Comparison of ENCODE assay signal across 8 cellular contexts in the genomic region with DNA sequence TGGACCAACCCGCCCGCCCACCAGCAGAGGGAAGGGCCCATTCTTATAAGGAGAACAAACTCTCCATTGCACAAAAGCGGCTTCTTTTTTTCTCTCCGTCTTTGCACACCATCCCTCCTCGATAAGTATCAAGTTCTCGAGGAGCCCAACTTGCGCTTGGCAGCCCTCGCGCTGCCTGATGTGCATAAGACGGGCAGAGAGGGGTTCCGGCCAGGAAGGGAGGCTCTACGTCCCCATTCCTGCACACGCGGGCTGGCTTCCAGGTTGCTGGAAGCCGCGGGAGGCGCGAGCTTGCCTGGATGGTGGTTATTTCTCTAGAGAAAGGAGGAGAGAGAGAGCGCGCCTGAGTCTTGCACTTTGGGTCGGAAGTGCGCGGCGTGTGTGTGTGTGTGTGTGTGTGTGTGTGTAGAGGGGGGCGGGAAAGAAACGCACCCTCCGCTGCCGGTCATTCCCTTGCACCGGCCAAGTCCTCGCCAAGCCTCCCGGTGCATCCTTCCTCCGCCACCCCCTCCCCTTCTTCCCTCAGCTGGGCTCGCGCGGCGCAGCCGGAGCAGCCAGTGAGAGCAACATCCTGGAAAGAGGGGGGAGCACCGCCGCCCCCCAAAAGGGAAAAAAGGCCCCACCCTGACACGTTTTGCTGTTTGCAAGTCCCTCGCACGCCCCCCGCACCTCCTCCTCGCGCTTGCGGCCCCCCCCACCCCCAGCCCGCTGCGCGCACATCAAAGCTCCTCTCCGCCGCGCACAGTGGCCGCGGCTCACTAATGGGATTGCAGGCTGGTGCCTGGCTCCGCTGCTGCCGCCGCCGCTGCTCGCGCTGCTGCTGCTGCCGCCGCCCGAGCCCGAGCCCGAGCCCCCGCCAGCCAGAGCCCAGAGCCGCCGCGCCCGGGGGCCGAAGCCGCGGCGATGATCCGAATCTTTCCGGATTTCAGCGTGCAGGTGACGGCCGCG. TPM values are rescaled to one million over a fixed set of nuclear protein-coding genes. Genes with fewer than 3 reads are reported as not detected.
DNase-seq lines count a peak whose midpoint lies in the region; ATAC-seq and TF ChIP-seq lines count a peak whose summit lies in the region.

No MANE protein-coding gene starts in this region.

- TF ChIP-seq CTCF in gastroesophageal sphincter (IDR thresholded peaks at IDR 0.05) (no peak), omental fat pad (IDR thresholded peaks at IDR 0.05) (no peak)

- peaks cover 32% of the 10 kb centered on the region for H3K27me3 ChIP-seq in gastroesophageal sphincter

- no peaks in the 10 kb centered on the region for H3K36me3 ChIP-seq in gastroesophageal sphincter

- peaks cover 0 to 55% (median 14%) of the 10 kb centered on the region in 3 donors for H3K4me1 ChIP-seq in gastroesophageal sphincter

- no peak overlapping the region for H3K27ac Mint-ChIP-seq in activated CD4-positive, alpha-beta T cell treated with anti-CD3 and anti-CD28 coated beads for 36 hours

- CTCF ChIA-PET in activated CD4-positive, alpha-beta T cell treated with anti-CD3 and anti-CD28 coated beads for 36 hours (lab: Charles Lee): no interaction called here

- no peaks in the 10 kb centered on the region for H3K9me3 Mint-ChIP-seq in activated CD4-positive, alpha-beta T cell treated with anti-CD3 and anti-CD28 coated beads for 36 hours (ENCODE audit: low read depth)

- no peak overlapping the region for H3K4me3 Mint-ChIP-seq in activated CD4-positive, alpha-beta T cell treated with anti-CD3 and anti-CD28 coated beads for 36 hours

- TF ChIP-seq EP300 in gastroesophageal sphincter (IDR thresholded peaks at IDR 0.05): no peak

- TF ChIP-seq POLR2A in gastroesophageal sphincter (IDR thresholded peaks at IDR 0.05): no peak

- no peak for ATAC-seq in activated CD4-positive, alpha-beta T cell treated with anti-CD3 and anti-CD28 coated beads for 36 hours
- ATAC-seq in gastroesophageal sphincter (no peak), omental fat pad (ENCODE audit: low FRiP score) (peak; percentile 39), HG03521 (IDR thresholded peaks at IDR 0.05; ENCODE audit: unreplicated experiment) (no peak)

- WGBS in gastroesophageal sphincter (ENCODE audit: low coverage in 1 of 2), 2 donors: 0% methylated on average over 6 to 10 of the region's 80 CpGs

- peak overlapping the region; percentile 55 to 68 for H3K4me3 ChIP-seq in gastroesophageal sphincter

- no peaks in the 10 kb centered on the region for H3K9me3 ChIP-seq in gastroesophageal sphincter

- H3K36me3 Mint-ChIP-seq in activated CD4-positive, alpha-beta T cell treated with anti-CD3 and anti-CD28 coated beads for 36 hours (ENCODE audit: low read depth): no peaks in the 10 kb centered on the region

- peaks cover 12% of the 10 kb centered on the region for H3K4me1 Mint-ChIP-seq in activated CD4-positive, alpha-beta T cell treated with anti-CD3 and anti-CD28 coated beads for 36 hours

- H3K27ac ChIP-seq in gastroesophageal sphincter: peak overlapping the region in 3 of 4 donors; percentile 64 to 71 (median 66)

- H3K27me3 Mint-ChIP-seq in activated CD4-positive, alpha-beta T cell treated with anti-CD3 and anti-CD28 coated beads for 36 hours: peaks cover 45% of the 10 kb centered on the region

- DNase-seq in activated CD4-positive, alpha-beta T cell treated with anti-CD3 and anti-CD28 coated beads for 36 hours: peak; percentile 18
- no peak for DNase-seq in activated CD4-positive, alpha-beta T cell treated with anti-CD3 and anti-CD28 coated beads for 4 hours
- DNase-seq in RPMI7951 (ENCODE audit: low read depth): peak; percentile 34
- DNase-seq in omental fat pad (ENCODE audit: low spot score): no peak
- no peak for DNase-seq in HUDEP-2 (lab: John Stamatoyannopoulos, UW; ENCODE audit: unreplicated experiment in 76 of 76)
- DNase-seq in CD1c-positive myeloid dendritic cell (ENCODE audit: extremely low spot score): no peak

- POLR2A ChIA-PET in activated CD4-positive, alpha-beta T cell treated with anti-CD3 and anti-CD28 coated beads for 36 hours (lab: Charles Lee): no interaction called here

- intact Hi-C loops in activated CD4-positive, alpha-beta T cell treated with anti-CD3 and anti-CD28 coated beads for 36 hours (cut with DNase I, micrococcal nuclease): loop anchor here in 1 of 2 experiments (10.0 kb wide), 1 partner anchor 359 kb away; no protein-coding TSS in a partner anchor

RNA-seq across cellular contexts. Expression of gene NPAS3, which starts 4.5 kb away (rescaled TPM):
- total RNA-seq in activated CD4-positive, alpha-beta T cell treated with anti-CD3 and anti-CD28 coated beads for 36 hours: not detected
- 0.29 and 0.48 TPM in 2 replicates for total RNA-seq in RPMI7951 (2014; rRNA removed; shearing (Covaris generic))
- total RNA-seq in gastroesophageal sphincter (10 to 100 TPM in 1 of 4 donors, 1 to 10 TPM in 3; 1.9 to 10.6 (median 2.2) TPM), omental fat pad (1 to 10 TPM in 3 of 4 donors, under 1 TPM in 1; 0.79 to 6.0 (median 2.5) TPM)

Comparison
In these comparisons a context has a peak if more than half of its experiments do, and no peak if none do; other contexts are left out.
1. DNase-seq: peak in activated CD4-positive, alpha-beta T cell treated with anti-CD3 and anti-CD28 coated beads for 36 hours (single experiment) and RPMI7951 (single experiment); none in activated CD4-positive, alpha-beta T cell treated with anti-CD3 and anti-CD28 coated beads for 4 hours (0 of 2), omental fat pad (single experiment), HUDEP-2 (0 of 76) and CD1c-positive myeloid dendritic cell (single experiment).